Comparison of ENCODE assay signal across 1 cellular context in genomic region chr2:130823886-130824491, GRCh38.
TF ChIP-seq lines count a peak whose summit lies in the region.

No MANE protein-coding gene starts in this region.

TF ChIP-seq in GM12878, 131 proteins besides CTCF, POLR2A, EP300 and RAD21 (continued from another document):
- TF ChIP-seq MEF2B (IDR thresholded peaks at IDR 0.05; ENCODE audit: partially characterized antibody, poor library complexity, severe bottlenecking) (peak; percentile 93), NR2F1 (conservative IDR thresholded peaks at IDR 0.05) (peak; percentile 92), MYB (IDR thresholded peaks at IDR 0.05; ENCODE audit: borderline replicate concordance, low read depth, low read length) (no peak), CBFB (IDR thresholded peaks at IDR 0.05; ENCODE audit: low read depth) (peak; percentile 43; the same call in 1 of the 2 replicates), YY1 (IDR thresholded peaks at IDR 0.05; ENCODE audit: low read depth, low read length) (no peak), MTA3 (IDR thresholded peaks at IDR 0.05; ENCODE audit: borderline replicate concordance, low read length) (no peak), CHD2 (IDR thresholded peaks at IDR 0.05; ENCODE audit: borderline replicate concordance, low read depth, low read length) (no peak), E2F8 (IDR thresholded peaks at IDR 0.05; ENCODE audit: low read depth, partially characterized antibody) (no peak), GABPA (IDR thresholded peaks at IDR 0.05; ENCODE audit: low read depth) (no peak), POLR2AphosphoS2 (IDR thresholded peaks at IDR 0.05; ENCODE audit: low read depth, low read length) (no peak), STAT3 (IDR thresholded peaks at IDR 0.05; ENCODE audit: low read depth, low read length) (no peak), DPF2 (IDR thresholded peaks at IDR 0.05) (peak; percentile 84; the same call in 1 of the 2 replicates), ZNF592 (IDR thresholded peaks at IDR 0.05) (no peak), MTA2 (IDR thresholded peaks at IDR 0.05; ENCODE audit: low read depth) (no peak), ZNF217 (IDR thresholded peaks at IDR 0.05) (peak; percentile 98), SIN3A (IDR thresholded peaks at IDR 0.05; ENCODE audit: low read depth, low read length) (no peak), PAX5 (IDR thresholded peaks at IDR 0.05; ENCODE audit: borderline replicate concordance, low read depth, low read length) (peak; percentile 49; the same call in 1 of the 2 replicates), BHLHE40 (IDR thresholded peaks at IDR 0.05; ENCODE audit: borderline replicate concordance in 1 of 2, low read depth in 2 of 2, low read length in 1 of 2) (peak; percentile 38 to 65; a peak in 2 of 4 replicates), NKRF (conservative IDR thresholded peaks at IDR 0.05) (0 out of 2 replicates have a peak, but pooled peaks have one; percentile 39), CEBPB (IDR thresholded peaks at IDR 0.05; ENCODE audit: borderline replicate concordance in 1 of 2, low read depth in 2 of 2, low read length in 2 of 2) (no peak), GATAD2B (conservative IDR thresholded peaks at IDR 0.05; ENCODE audit: low read depth) (peak; percentile 61; the same call in 1 of the 2 replicates), NRF1 (conservative IDR thresholded peaks at IDR 0.05; ENCODE audit: low read depth, low read length) (no peak), HDGF (IDR thresholded peaks at IDR 0.05) (0 out of 2 replicates have a peak, but pooled peaks have one; percentile 66), SMARCA5 (IDR thresholded peaks at IDR 0.05) (peak; percentile 100), IKZF1 (conservative IDR thresholded peaks at IDR 0.05) (peak; percentile 83), TCF12 (IDR thresholded peaks at IDR 0.05; ENCODE audit: low read depth, low read length) (peak; percentile 82), ATF2 (IDR thresholded peaks at IDR 0.05; ENCODE audit: low read length) (no peak), SUZ12 (IDR thresholded peaks at IDR 0.05; ENCODE audit: unreplicated experiment) (no peak)
- TF ChIP-seq, protein P1, sequence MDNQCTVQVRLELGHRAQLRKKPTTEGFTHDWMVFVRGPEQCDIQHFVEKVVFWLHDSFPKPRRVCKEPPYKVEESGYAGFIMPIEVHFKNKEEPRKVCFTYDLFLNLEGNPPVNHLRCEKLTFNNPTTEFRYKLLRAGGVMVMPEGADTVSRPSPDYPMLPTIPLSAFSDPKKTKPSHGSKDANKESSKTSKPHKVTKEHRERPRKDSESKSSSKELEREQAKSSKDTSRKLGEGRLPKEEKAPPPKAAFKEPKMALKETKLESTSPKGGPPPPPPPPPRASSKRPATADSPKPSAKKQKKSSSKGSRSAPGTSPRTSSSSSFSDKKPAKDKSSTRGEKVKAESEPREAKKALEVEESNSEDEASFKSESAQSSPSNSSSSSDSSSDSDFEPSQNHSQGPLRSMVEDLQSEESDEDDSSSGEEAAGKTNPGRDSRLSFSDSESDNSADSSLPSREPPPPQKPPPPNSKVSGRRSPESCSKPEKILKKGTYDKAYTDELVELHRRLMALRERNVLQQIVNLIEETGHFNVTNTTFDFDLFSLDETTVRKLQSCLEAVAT (IDR thresholded peaks at IDR 0.05) = 0 out of 2 replicates have a peak, but pooled peaks have one; percentile 11
- TF ChIP-seq, protein P2, sequence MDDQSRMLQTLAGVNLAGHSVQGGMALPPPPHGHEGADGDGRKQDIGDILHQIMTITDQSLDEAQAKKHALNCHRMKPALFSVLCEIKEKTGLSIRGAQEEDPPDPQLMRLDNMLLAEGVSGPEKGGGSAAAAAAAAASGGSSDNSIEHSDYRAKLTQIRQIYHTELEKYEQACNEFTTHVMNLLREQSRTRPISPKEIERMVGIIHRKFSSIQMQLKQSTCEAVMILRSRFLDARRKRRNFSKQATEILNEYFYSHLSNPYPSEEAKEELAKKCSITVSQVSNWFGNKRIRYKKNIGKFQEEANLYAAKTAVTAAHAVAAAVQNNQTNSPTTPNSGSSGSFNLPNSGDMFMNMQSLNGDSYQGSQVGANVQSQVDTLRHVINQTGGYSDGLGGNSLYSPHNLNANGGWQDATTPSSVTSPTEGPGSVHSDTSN (IDR thresholded peaks at IDR 0.05; ENCODE audit: insufficient replicate concordance, low read depth, low read length) = no peak
